ENCODE assay signal across 1 cellular context in genomic region chr9:136923881-136924280, GRCh38.
TF ChIP-seq lines count a peak whose summit lies in the region.

No MANE protein-coding gene starts in this region.

TF ChIP-seq in HepG2, 621 proteins besides CTCF, POLR2A, EP300 and RAD21:
- TF ChIP-seq ZFP36 (IDR thresholded peaks at IDR 0.05; ENCODE audit: borderline replicate concordance, low read depth, low read length, partially characterized antibody), result no peak
- TF ChIP-seq ATF7 (IDR thresholded peaks at IDR 0.05), result no peak
- no peak for TF ChIP-seq ATF7 (CRISPR knock-in tag; IDR thresholded peaks at IDR 0.05)
- no peak for TF ChIP-seq ZNF704 (CRISPR knock-in tag; IDR thresholded peaks at IDR 0.05; ENCODE audit: borderline replicate concordance)
- no peak for TF ChIP-seq ZNF512B (CRISPR knock-in tag; IDR thresholded peaks at IDR 0.05; ENCODE audit: borderline replicate concordance)
- no peak for TF ChIP-seq KLF13 (CRISPR knock-in tag; IDR thresholded peaks at IDR 0.05)
- TF ChIP-seq, protein P1, sequence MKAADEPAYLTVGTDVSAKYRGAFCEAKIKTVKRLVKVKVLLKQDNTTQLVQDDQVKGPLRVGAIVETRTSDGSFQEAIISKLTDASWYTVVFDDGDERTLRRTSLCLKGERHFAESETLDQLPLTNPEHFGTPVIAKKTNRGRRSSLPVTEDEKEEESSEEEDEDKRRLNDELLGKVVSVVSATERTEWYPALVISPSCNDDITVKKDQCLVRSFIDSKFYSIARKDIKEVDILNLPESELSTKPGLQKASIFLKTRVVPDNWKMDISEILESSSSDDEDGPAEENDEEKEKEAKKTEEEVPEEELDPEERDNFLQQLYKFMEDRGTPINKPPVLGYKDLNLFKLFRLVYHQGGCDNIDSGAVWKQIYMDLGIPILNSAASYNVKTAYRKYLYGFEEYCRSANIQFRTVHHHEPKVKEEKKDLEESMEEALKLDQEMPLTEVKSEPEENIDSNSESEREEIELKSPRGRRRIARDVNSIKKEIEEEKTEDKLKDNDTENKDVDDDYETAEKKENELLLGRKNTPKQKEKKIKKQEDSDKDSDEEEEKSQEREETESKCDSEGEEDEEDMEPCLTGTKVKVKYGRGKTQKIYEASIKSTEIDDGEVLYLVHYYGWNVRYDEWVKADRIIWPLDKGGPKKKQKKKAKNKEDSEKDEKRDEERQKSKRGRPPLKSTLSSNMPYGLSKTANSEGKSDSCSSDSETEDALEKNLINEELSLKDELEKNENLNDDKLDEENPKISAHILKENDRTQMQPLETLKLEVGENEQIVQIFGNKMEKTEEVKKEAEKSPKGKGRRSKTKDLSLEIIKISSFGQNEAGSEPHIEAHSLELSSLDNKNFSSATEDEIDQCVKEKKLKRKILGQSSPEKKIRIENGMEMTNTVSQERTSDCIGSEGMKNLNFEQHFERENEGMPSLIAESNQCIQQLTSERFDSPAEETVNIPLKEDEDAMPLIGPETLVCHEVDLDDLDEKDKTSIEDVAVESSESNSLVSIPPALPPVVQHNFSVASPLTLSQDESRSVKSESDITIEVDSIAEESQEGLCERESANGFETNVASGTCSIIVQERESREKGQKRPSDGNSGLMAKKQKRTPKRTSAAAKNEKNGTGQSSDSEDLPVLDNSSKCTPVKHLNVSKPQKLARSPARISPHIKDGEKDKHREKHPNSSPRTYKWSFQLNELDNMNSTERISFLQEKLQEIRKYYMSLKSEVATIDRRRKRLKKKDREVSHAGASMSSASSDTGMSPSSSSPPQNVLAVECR (CRISPR knock-in tag; IDR thresholded peaks at IDR 0.05; ENCODE audit: borderline replicate concordance), result no peak
- no peak for TF ChIP-seq ZNF646 (CRISPR knock-in tag; IDR thresholded peaks at IDR 0.05)
- TF ChIP-seq AGO2 (optimal IDR thresholded peaks at IDR 0.05; ENCODE audit: low read depth, low read length), result peak; percentile 25
- no peak for TF ChIP-seq RFXANK (CRISPR knock-in tag; IDR thresholded peaks at IDR 0.05)
- no peak for TF ChIP-seq ZNF253 (CRISPR knock-in tag; IDR thresholded peaks at IDR 0.05; ENCODE audit: borderline replicate concordance)
- peak; percentile 20 for TF ChIP-seq RBM22 (optimal IDR thresholded peaks at IDR 0.05; ENCODE audit: low read length)
